1 cellular context compared by ENCODE assay signal in genomic region chr9:97394881-97395280, GRCh38.
TF ChIP-seq lines count a peak whose summit lies in the region.

No MANE protein-coding gene starts in this region.

TF ChIP-seq in HepG2, 621 proteins besides CTCF, POLR2A, EP300 and RAD21 (continued from another document and continues in another):
- TF ChIP-seq ZNF468 (CRISPR knock-in tag; IDR thresholded peaks at IDR 0.05) (no peak), ATF4 (CRISPR knock-in tag; IDR thresholded peaks at IDR 0.05) (no peak), TOE1 (CRISPR knock-in tag; IDR thresholded peaks at IDR 0.05) (no peak), ZBTB4 (CRISPR knock-in tag; IDR thresholded peaks at IDR 0.05; ENCODE audit: borderline replicate concordance) (no peak), ZNF773 (CRISPR knock-in tag; IDR thresholded peaks at IDR 0.05; ENCODE audit: borderline replicate concordance) (no peak), SKI (IDR thresholded peaks at IDR 0.05; ENCODE audit: partially characterized antibody) (peak; percentile 60), ZNF609 (CRISPR knock-in tag; IDR thresholded peaks at IDR 0.05; ENCODE audit: borderline replicate concordance) (peak; percentile 59; the same call in 1 of the 2 replicates), ZNF678 (CRISPR knock-in tag; IDR thresholded peaks at IDR 0.05) (no peak), ASH2L (IDR thresholded peaks at IDR 0.05; ENCODE audit: insufficient read length, low read depth, low read length) (no peak), BRF2 (CRISPR knock-in tag; IDR thresholded peaks at IDR 0.05) (no peak), DMTF1 (CRISPR knock-in tag; IDR thresholded peaks at IDR 0.05) (no peak), SRSF4 (IDR thresholded peaks at IDR 0.05; ENCODE audit: low read depth, low read length, poor library complexity, severe bottlenecking) (no peak), KDM1A (CRISPR knock-in tag; IDR thresholded peaks at IDR 0.05) (no peak), RFX5 (IDR thresholded peaks at IDR 0.05; ENCODE audit: low read depth, low read length) (no peak), TEAD3 (CRISPR knock-in tag; optimal IDR thresholded peaks at IDR 0.05; ENCODE audit: borderline replicate concordance) (peak; percentile 62), ZBTB34 (CRISPR knock-in tag; IDR thresholded peaks at IDR 0.05) (no peak), ZBTB1 (CRISPR knock-in tag; IDR thresholded peaks at IDR 0.05; ENCODE audit: borderline replicate concordance) (no peak), ZNF343 (CRISPR knock-in tag; IDR thresholded peaks at IDR 0.05) (no peak), PAF1 (CRISPR knock-in tag; IDR thresholded peaks at IDR 0.05) (no peak), ZNF570 (CRISPR knock-in tag; IDR thresholded peaks at IDR 0.05; ENCODE audit: borderline replicate concordance) (no peak), FOXO1 (CRISPR knock-in tag; IDR thresholded peaks at IDR 0.05) (peak; percentile 59; the same call in 1 of the 2 replicates), XRCC5 (optimal IDR thresholded peaks at IDR 0.05; ENCODE audit: low read length) (no peak), ZBTB7A (CRISPR knock-in tag; IDR thresholded peaks at IDR 0.05) (no peak), ZNF607 (CRISPR knock-in tag; IDR thresholded peaks at IDR 0.05; ENCODE audit: borderline replicate concordance) (no peak; the same call in 1 of the 2 replicates), GATAD1 (CRISPR knock-in tag; IDR thresholded peaks at IDR 0.05) (0 out of 2 replicates have a peak, but pooled peaks have one; percentile 27), IRX3 (CRISPR knock-in tag; IDR thresholded peaks at IDR 0.05; ENCODE audit: borderline replicate concordance, low read depth) (no peak), ZNF160 (CRISPR knock-in tag; IDR thresholded peaks at IDR 0.05) (no peak), KLF16 (CRISPR knock-in tag; IDR thresholded peaks at IDR 0.05) (0 out of 4 replicates have a peak, but pooled peaks of 1 of the 2 experiments have one; percentile 50), SNRNP70 (IDR thresholded peaks at IDR 0.05; ENCODE audit: low read depth, low read length) (no peak), ZNF761 (CRISPR knock-in tag; conservative IDR thresholded peaks at IDR 0.05) (no peak), DRAP1 (CRISPR knock-in tag; IDR thresholded peaks at IDR 0.05) (no peak), PHF5A (CRISPR knock-in tag; IDR thresholded peaks at IDR 0.05; ENCODE audit: low read depth, unreplicated experiment) (no peak), MTA3 (CRISPR knock-in tag; IDR thresholded peaks at IDR 0.05) (no peak), BATF2 (CRISPR knock-in tag; IDR thresholded peaks at IDR 0.05) (no peak), PLRG1 (conservative IDR thresholded peaks at IDR 0.05) (no peak), ZNF281 (CRISPR knock-in tag; IDR thresholded peaks at IDR 0.05; ENCODE audit: borderline replicate concordance) (peak; percentile 38; the same call in 1 of the 2 replicates), ZNF513 (CRISPR knock-in tag; conservative IDR thresholded peaks at IDR 0.05) (no peak), NFE2L1 (CRISPR knock-in tag; IDR thresholded peaks at IDR 0.05; ENCODE audit: borderline replicate concordance) (no peak), ZNF839 (CRISPR knock-in tag; IDR thresholded peaks at IDR 0.05; ENCODE audit: borderline replicate concordance) (no peak), ZNF280B (CRISPR knock-in tag; IDR thresholded peaks at IDR 0.05; ENCODE audit: borderline replicate concordance) (no peak)
